ENCODE assay signal across 8 cellular contexts in genomic region chr17:78127240-78127887, GRCh38. TPM values are rescaled to one million over a fixed set of nuclear protein-coding genes. Genes with fewer than 3 reads are reported as not detected.
DNase-seq lines count a peak whose midpoint lies in the region; ATAC-seq, FAIRE-seq and TF ChIP-seq lines count a peak whose summit lies in the region.

No MANE protein-coding gene starts in this region.

- H3K9me3 ChIP-seq in keratinocyte (ENCODE audit: control insufficient read depth, low read depth, low read length), result no peaks in the 10 kb centered on the region
- no peaks in the 10 kb centered on the region for H3K9me3 ChIP-seq in spleen

- dilution Hi-C loops in keratinocyte (cut with MboI; ENCODE audit: extremely low pct_ligation_motif_present, low sequenced_read_pairs), result no loop called here

- in situ Hi-C loops in brain microvascular endothelial cell (cut with HindIII; ENCODE audit: low pct_ligation_motif_present, low sequenced_read_pairs), result no loop called here

- H3K4me1 ChIP-seq in keratinocyte (ENCODE audit: control insufficient read depth, extremely low read depth, insufficient read depth, low read length), result peaks cover 12% of the 10 kb centered on the region
- H3K4me1 ChIP-seq in spleen, result peaks cover 60 to 100% (median 93%) of the 10 kb centered on the region in 6 donors

- TF ChIP-seq CTCF in brain microvascular endothelial cell (IDR thresholded peaks at IDR 0.05; ENCODE audit: low read depth, low read length, missing control alignments) (no peak), keratinocyte (optimal IDR thresholded peaks at IDR 0.05 in 1 of 3, IDR thresholded peaks at IDR 0.05 in 1 of 3, conservative IDR thresholded peaks at IDR 0.05 in 1 of 3; ENCODE audit: extremely low read depth in 1 of 3, insufficient read depth in 2 of 3, low read length in 3 of 3) (no peak), spleen (IDR thresholded peaks at IDR 0.05 in 8 of 11, conservative IDR thresholded peaks at IDR 0.05 in 3 of 11) (no peak)

- TF ChIP-seq POLR2A in spleen (IDR thresholded peaks at IDR 0.05), result peak in 1 of 3 donors; percentile 30

- peak; percentile 80 for FAIRE-seq in GM19239 (lab: Jason Lieb, UNC)
- FAIRE-seq in keratinocyte (lab: Jason Lieb, UNC), result no peak

- peak overlapping the region; percentile 85 for H3K4me2 ChIP-seq in keratinocyte (ENCODE audit: control insufficient read depth, extremely low read depth, insufficient read depth, low read depth, low read length)

- peak overlapping the region; percentile 84 for H3K9ac ChIP-seq in keratinocyte (ENCODE audit: control insufficient read depth, extremely low read depth, insufficient read depth, low read length)

- no peaks in the 10 kb centered on the region for H3K9me1 ChIP-seq in keratinocyte (ENCODE audit: control insufficient read depth, extremely low read depth, insufficient read depth, low read length)

- intact Hi-C loops in spleen (cut with DNase I; ENCODE audit: low total_unique reads), result no loop called here

- no peaks in the 10 kb centered on the region for H4K20me1 ChIP-seq in keratinocyte (ENCODE audit: control insufficient read depth, extremely low read depth, insufficient read depth, low read length)

- WGBS in spleen, 5 donors, result 0 to 13% (median 5%) methylated on average over 6 to 25 of the region's 25 CpGs

- peaks cover 4% of the 10 kb centered on the region for H3K79me2 ChIP-seq in keratinocyte (ENCODE audit: control insufficient read depth, insufficient read depth, low read length)

- DNase-seq in GM19239 (ENCODE audit: insufficient read length, low spot score), result peak; percentile 72
- DNase-seq in SW480 (ENCODE audit: low spot score), result peak; percentile 36
- no peak for DNase-seq in brain microvascular endothelial cell
- no peak for DNase-seq in keratinocyte (ENCODE audit: low read depth, low spot score)
- peak; percentile 96 for DNase-seq in spleen
- no peak for DNase-seq in COR-L47 (lab: John Stamatoyannopoulos, UW)

- H3K36me3 ChIP-seq in brain microvascular endothelial cell (replicated peaks), result peaks cover 4% of the 10 kb centered on the region
- peaks cover 6 to 12% of the 10 kb centered on the region in 2 experiments for H3K36me3 ChIP-seq in keratinocyte (ENCODE audit: control insufficient read depth in 2 of 2, extremely low read depth in 1 of 2, insufficient read depth in 2 of 2, low read length in 2 of 2)
- H3K36me3 ChIP-seq in spleen, result peaks cover 0 to 44% (median 37%) of the 10 kb centered on the region in 6 donors

- ATAC-seq in HG03469 (IDR thresholded peaks at IDR 0.05; ENCODE audit: unreplicated experiment) (no peak), GM21390 (IDR thresholded peaks at IDR 0.05; ENCODE audit: unreplicated experiment) (no peak)

- H3K27ac ChIP-seq in brain microvascular endothelial cell (no peak overlapping the region), keratinocyte (ENCODE audit: control insufficient read depth, insufficient read depth, low read length) (peak overlapping the region; percentile 47), spleen (peak overlapping the region; percentile 87 to 97 (median 94))

- H3K4me3 ChIP-seq in brain microvascular endothelial cell (ENCODE audit: low read depth, low read length), result peak overlapping the region; percentile 47
- peak overlapping the region; percentile 75 to 91 (median 83) for H3K4me3 ChIP-seq in keratinocyte (ENCODE audit: control insufficient read depth in 2 of 3, extremely low read depth in 1 of 3, insufficient read depth in 2 of 3, low read depth in 1 of 3, low read length in 3 of 3)
- H3K4me3 ChIP-seq in spleen, result peak overlapping the region; percentile 70 to 99 (median 96)

- H2AFZ ChIP-seq in keratinocyte (ENCODE audit: control insufficient read depth, low read length), result peak overlapping the region; percentile 58

- H3K27me3 ChIP-seq in brain microvascular endothelial cell (replicated peaks) (peaks cover 8% of the 10 kb centered on the region), keratinocyte (ENCODE audit: control insufficient read depth, extremely low read depth, insufficient read depth, low read length) (peaks cover 15% of the 10 kb centered on the region), spleen (replicated peaks in 1 of 7) (no peaks in the 10 kb centered on the region)

RNA-seq across cellular contexts. Expression of gene TMC6, which starts 1.2 kb away (rescaled TPM):
- polyA plus RNA-seq in keratinocyte (20.1 to 50.0 TPM (median 20.4 TPM) in 3 replicates), spleen (100 to 1,000 TPM; 132 to 269 (median 252) TPM)
- 17.5 TPM for polyA plus RNA-seq in keratinocyte (2011; ENCODE audit: low read depth)
- polyA plus RNA-seq in keratinocyte (2011; cell fraction: cytosol; rRNA removed), result 11.0 and 25.5 TPM in 2 replicates
- polyA plus RNA-seq in keratinocyte (2011; cell fraction: nucleus; rRNA removed), result 73.2 and 118 TPM in 2 replicates
- polyA plus RNA-seq in keratinocyte (2012; ENCODE audit: low replicate concordance), result 36.3 and 44.3 TPM in 2 replicates
- 19.6 to 37.4 TPM (median 34.6 TPM) in 3 replicates for polyA minus RNA-seq in keratinocyte
- 53.3 TPM for polyA minus RNA-seq in keratinocyte (2011; cell fraction: cytosol; rRNA and poly(A)+ RNA removed)
- polyA minus RNA-seq in keratinocyte (2011; cell fraction: nucleus; rRNA and poly(A)+ RNA removed), result 65.0 and 76.0 TPM in 2 replicates
- 100 to 1,000 TPM; 169 to 425 (median 354) TPM for total RNA-seq in spleen

RNA-seq across cellular contexts. Expression of gene TMC8, which starts 3.2 kb away (rescaled TPM):
- polyA plus RNA-seq in keratinocyte (0.14 to 0.41 TPM (median 0.40 TPM) in 3 replicates), spleen (100 to 1,000 TPM; 103 to 191 (median 158) TPM)
- 0.11 TPM for polyA plus RNA-seq in keratinocyte (2011; ENCODE audit: low read depth)
- 0.11 and 0.21 TPM in 2 replicates for polyA plus RNA-seq in keratinocyte (2011; cell fraction: cytosol; rRNA removed)
- polyA plus RNA-seq in keratinocyte (2011; cell fraction: nucleus; rRNA removed), result 0.93 and 2.6 TPM in 2 replicates
- polyA plus RNA-seq in keratinocyte (2012; ENCODE audit: low replicate concordance), result 0.11 and 0.71 TPM in 2 replicates
- 0.13 to 0.16 TPM in 2 of 3 replicates, not detected in the other for polyA minus RNA-seq in keratinocyte
- polyA minus RNA-seq in keratinocyte (2011; cell fraction: cytosol; rRNA and poly(A)+ RNA removed), result not detected
- polyA minus RNA-seq in keratinocyte (2011; cell fraction: nucleus; rRNA and poly(A)+ RNA removed), result 0.31 and 0.95 TPM in 2 replicates
- total RNA-seq in spleen, result 100 to 1,000 TPM; 116 to 222 (median 205) TPM

RNA-seq across cellular contexts. Expression of gene C17orf99, which starts 18.8 kb away (rescaled TPM):
- polyA plus RNA-seq in keratinocyte (0.42 to 0.85 TPM (median 0.49 TPM) in 3 replicates), spleen (under 1 TPM in 2 of 3 donors, not detected in 1; 0.46 TPM)
- 1.5 TPM for polyA plus RNA-seq in keratinocyte (2011; ENCODE audit: low read depth)
- polyA plus RNA-seq in keratinocyte (2011; cell fraction: cytosol; rRNA removed), result 0.18 and 0.48 TPM in 2 replicates
- polyA plus RNA-seq in keratinocyte (2011; cell fraction: nucleus; rRNA removed), result 1.1 and 2.3 TPM in 2 replicates
- polyA plus RNA-seq in keratinocyte (2012; ENCODE audit: low replicate concordance), result 0.57 and 0.72 TPM in 2 replicates
- 0.22 to 3.1 TPM in 2 of 3 replicates, not detected in the other for polyA minus RNA-seq in keratinocyte
- polyA minus RNA-seq in keratinocyte (2011; cell fraction: cytosol; rRNA and poly(A)+ RNA removed), result not detected
- polyA minus RNA-seq in keratinocyte (2011; cell fraction: nucleus; rRNA and poly(A)+ RNA removed), result 1.5 and 2.9 TPM in 2 replicates
- 1 to 10 TPM in 2 of 7 donors, under 1 TPM in 2, not detected in 3; 0.19 to 3.0 (median 0.95) TPM for total RNA-seq in spleen

RNA-seq across cellular contexts. Expression of gene SYNGR2, which starts 41.0 kb away (rescaled TPM):
- polyA plus RNA-seq in keratinocyte (98.8 to 298 TPM (median 103 TPM) in 3 replicates), spleen (100 to 1,000 TPM; 152 to 201 (median 170) TPM)
- 18.9 TPM for polyA plus RNA-seq in keratinocyte (2011; ENCODE audit: low read depth)
- polyA plus RNA-seq in keratinocyte (2011; cell fraction: cytosol; rRNA removed), result 152 and 214 TPM in 2 replicates
- 196 and 308 TPM in 2 replicates for polyA plus RNA-seq in keratinocyte (2011; cell fraction: nucleus; rRNA removed)
- polyA plus RNA-seq in keratinocyte (2012; ENCODE audit: low replicate concordance), result 92.0 and 197 TPM in 2 replicates
- 149 to 420 TPM (median 226 TPM) in 3 replicates for polyA minus RNA-seq in keratinocyte
- 340 TPM for polyA minus RNA-seq in keratinocyte (2011; cell fraction: cytosol; rRNA and poly(A)+ RNA removed)
- 94.0 and 134 TPM in 2 replicates for polyA minus RNA-seq in keratinocyte (2011; cell fraction: nucleus; rRNA and poly(A)+ RNA removed)
- 100 to 1,000 TPM; 107 to 179 (median 137) TPM for total RNA-seq in spleen

RNA-seq across cellular contexts. Expression of gene TK1, which starts 59.5 kb away (rescaled TPM):
- polyA plus RNA-seq in keratinocyte (7.1 to 50.2 TPM (median 21.8 TPM) in 3 replicates), spleen (10 to 100 TPM in 2 of 3 donors, 1 to 10 TPM in 1; 3.9 to 20.4 (median 19.8) TPM)
- polyA plus RNA-seq in keratinocyte (2011; ENCODE audit: low read depth), result not detected
- 9.4 and 14.3 TPM in 2 replicates for polyA plus RNA-seq in keratinocyte (2011; cell fraction: cytosol; rRNA removed)
- polyA plus RNA-seq in keratinocyte (2011; cell fraction: nucleus; rRNA removed), result 3.7 and 4.5 TPM in 2 replicates
- polyA plus RNA-seq in keratinocyte (2012; ENCODE audit: low replicate concordance), result 0.82 and 44.0 TPM in 2 replicates
- polyA minus RNA-seq in keratinocyte, result 8.5 to 52.2 TPM (median 34.7 TPM) in 3 replicates
- polyA minus RNA-seq in keratinocyte (2011; cell fraction: cytosol; rRNA and poly(A)+ RNA removed), result 15.3 TPM
- 3.9 and 5.1 TPM in 2 replicates for polyA minus RNA-seq in keratinocyte (2011; cell fraction: nucleus; rRNA and poly(A)+ RNA removed)
- total RNA-seq in spleen, result 10 to 100 TPM in 5 of 7 donors, 1 to 10 TPM in 2; 3.7 to 18.7 (median 10.5) TPM

Comparison
In these comparisons a context has a peak if more than half of its experiments do, and no peak if none do; other contexts are left out.
1. DNase-seq: peak in GM19239 (single experiment), SW480 (single experiment) and spleen (single experiment); none in brain microvascular endothelial cell (single experiment), keratinocyte (single experiment) and COR-L47 (single experiment).
2. RNA of gene TMC8, which starts 3.2 kb away (polyA plus RNA-seq): 103 to 191 TPM in spleen; 0.11 to 2.6 TPM in keratinocyte; every median in the first group is over 10 times any median in the second.
3. Peak in every context shown above with its lines, with median percentiles within 50 percentile points of each other: H3K4me3 ChIP-seq.